Comparison of ENCODE assay signal across 11 cellular contexts in the genomic region with DNA sequence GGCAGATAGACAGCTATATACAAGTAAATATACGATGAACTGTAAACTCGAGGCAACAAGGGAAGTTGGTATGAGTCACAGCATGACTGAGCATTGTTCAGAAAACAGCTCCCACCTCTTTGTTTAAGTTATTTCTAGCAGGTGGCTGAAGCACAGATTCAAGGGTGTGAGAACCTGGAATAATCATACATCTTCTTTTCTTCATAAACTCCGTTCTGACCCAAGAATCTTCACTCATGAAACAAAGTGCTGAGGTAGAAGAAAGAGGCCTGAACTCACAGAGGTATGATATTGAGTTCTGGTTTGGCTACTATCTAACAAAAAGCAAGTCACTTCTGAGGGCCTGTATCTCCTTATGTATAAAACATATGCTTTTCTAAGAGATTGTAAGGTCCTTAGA.
DNase-seq lines count a peak whose midpoint lies in the region; ATAC-seq, FAIRE-seq and TF ChIP-seq lines count a peak whose summit lies in the region.
"Had no signal": no experiment of that assay in that cellular context is flagged by ENCODE, and none has a peak within 500 bp of the region (broad histone marks: within the 10 kb centered on the region; RNA-seq: fewer than 3 reads in every experiment).

No MANE protein-coding gene starts in this region.

- intact Hi-C loops in HCT116 (cut with micrococcal nuclease): no loop called here

- ATAC-seq in HCT116: peak; percentile 40
- ATAC-seq in GM19035 (IDR thresholded peaks at IDR 0.05; ENCODE audit: unreplicated experiment): no peak
- ATAC-seq in HG03378 (IDR thresholded peaks at IDR 0.05; ENCODE audit: unreplicated experiment): no peak

- no peak overlapping the region for H3K4me3 ChIP-seq in BLaER1 treated with 17β-estradiol and CSF1 and Interleukin-3, amounts not matched to agents 10 nM and 100 nM
- H3K4me3 ChIP-seq in HCT116 (replicated peaks in 1 of 2; ENCODE audit: low read depth in 1 of 2, low read length in 2 of 2) (no peak overlapping the region; a peak in 2 of 4 replicates), foreskin fibroblast (ENCODE audit: low read depth in 1 of 2, low read length in 2 of 2) (no peak overlapping the region)

- TF ChIP-seq CTCF in HCT116 (IDR thresholded peaks at IDR 0.05 in 2 of 3, conservative IDR thresholded peaks at IDR 0.05 in 1 of 3; ENCODE audit: borderline replicate concordance in 1 of 3, insufficient read depth in 1 of 3, low read depth in 2 of 3, low read length in 2 of 3) (no peak), foreskin fibroblast (IDR thresholded peaks at IDR 0.05; ENCODE audit: low read depth, low read length) (no peak), D721Med (IDR thresholded peaks at IDR 0.05; ENCODE audit: insufficient read depth, missing control alignments) (no peak)

- H2AFZ ChIP-seq in HCT116 (ENCODE audit: low read depth, low read length, poor library complexity, severe bottlenecking): no peak overlapping the region

- no peaks in the 10 kb centered on the region for H3K36me3 ChIP-seq in BLaER1 treated with 17β-estradiol and CSF1 and Interleukin-3, amounts not matched to agents 10 nM and 100 nM
- peaks cover 0 to 8% of the 10 kb centered on the region in 2 experiments; a peak in 2 of 4 replicates for H3K36me3 ChIP-seq in HCT116 (ENCODE audit: control insufficient read depth in 1 of 2, insufficient read depth in 2 of 2, low read length in 2 of 2)

- peak overlapping the region in 1 of 11 experiments; percentile 21; a peak in 1 of 22 replicates for H3K9ac ChIP-seq in BLaER1 treated with 17β-estradiol and CSF1 and Interleukin-3, amounts not matched to agents 10 nM and 100 nM
- peak overlapping the region; percentile 54 for H3K9ac ChIP-seq in HCT116 (ENCODE audit: low read length)

- no peaks in the 10 kb centered on the region for H3K27me3 ChIP-seq in BLaER1 treated with 17β-estradiol and CSF1 and Interleukin-3, amounts not matched to agents 10 nM and 100 nM
- H3K27me3 ChIP-seq in HCT116 (ENCODE audit: insufficient read depth, low read length): no peaks in the 10 kb centered on the region

- no peak for TF ChIP-seq POLR2A in HCT116 (IDR thresholded peaks at IDR 0.05; ENCODE audit: borderline replicate concordance, extremely low read depth, insufficient read depth, insufficient read length)

- H3K27ac ChIP-seq in BLaER1 treated with 17β-estradiol and CSF1 and Interleukin-3, amounts not matched to agents 10 nM and 100 nM: peak overlapping the region in 8 of 11 experiments; percentile 42 to 83 (median 62); a peak in 14 of 22 replicates
- H3K27ac ChIP-seq in HCT116 (ENCODE audit: low read depth, low read length): peak overlapping the region; percentile 87
- H3K27ac ChIP-seq: C4-2B had no signal

- H3K4me2 ChIP-seq in BLaER1 treated with 17β-estradiol and CSF1 and Interleukin-3, amounts not matched to agents 10 nM and 100 nM: peak overlapping the region in 7 of 11 experiments; percentile 35 to 86 (median 78); a peak in 13 of 22 replicates
- peak overlapping the region; percentile 46 for H3K4me2 ChIP-seq in HCT116 (ENCODE audit: low read length)

- peaks cover 14% of the 10 kb centered on the region for H3K79me2 ChIP-seq in HCT116 (ENCODE audit: insufficient read depth, low read length)

- no peaks in the 10 kb centered on the region for H4K20me1 ChIP-seq in BLaER1 treated with 17β-estradiol and CSF1 and Interleukin-3, amounts not matched to agents 10 nM and 100 nM
- H4K20me1 ChIP-seq in HCT116 (ENCODE audit: insufficient read depth): no peaks in the 10 kb centered on the region

- CTCF ChIA-PET in HCT116 (lab: Charles Lee): interaction anchor here (1.5 kb wide), 1 partner anchor 365 kb away, joined by 3 read pairs; no protein-coding TSS in a partner anchor

- POLR2A ChIA-PET in HCT116 (lab: Charles Lee): interaction anchor here (1.0 to 5.7 kb wide), 7 partner anchors 10 to 402 kb away, joined by 3 to 86 read pairs (median 7); a partner anchor contains a TSS

- RAD21 ChIA-PET in HCT116 (lab: Charles Lee; ENCODE audit: low non-redundant PET in 1 of 2, low total read pairs in 2 of 2, uncharacterized antibody in 2 of 2, unreplicated experiment in 2 of 2): no interaction called here

- no peak for FAIRE-seq in D721Med (lab: Jason Lieb, UNC)

- peaks cover 0 to 3% (median 0%) of the 10 kb centered on the region in 11 experiments; a peak in 1 of 22 replicates for H3K9me3 ChIP-seq in BLaER1 treated with 17β-estradiol and CSF1 and Interleukin-3, amounts not matched to agents 10 nM and 100 nM (replicated peaks in 1 of 11)
- H3K9me3 ChIP-seq in HCT116 (ENCODE audit: control insufficient read depth in 1 of 2, insufficient read depth in 1 of 2, low read depth in 1 of 2, low read length in 2 of 2): peaks cover 0 to 8% of the 10 kb centered on the region in 2 experiments; a peak in 1 of 4 replicates

- no peaks in the 10 kb centered on the region for H3K9me2 ChIP-seq in HCT116 (ENCODE audit: insufficient read depth)

- no TSS peak for BruUV-seq in HCT116 (replicated peaks; lab: Mats Ljungman, UMichigan)

- TF ChIP-seq RAD21 in HCT116 (IDR thresholded peaks at IDR 0.05; ENCODE audit: low read depth): no peak

- DNase-seq in HCT116 (ENCODE audit: low read depth, low spot score) (peak; percentile 71), RPMI7951 (ENCODE audit: low read depth) (peak; percentile 48), foreskin fibroblast (peak; percentile 29 to 57), germinal center (ENCODE audit: low spot score) (no peak), D721Med (ENCODE audit: insufficient read length, low spot score) (no peak)
- DNase-seq: head of caudate nucleus, mesendoderm had no signal

- H3K4me1 ChIP-seq in BLaER1 treated with 17β-estradiol and CSF1 and Interleukin-3, amounts not matched to agents 10 nM and 100 nM: peaks cover 20 to 46% (median 41%) of the 10 kb centered on the region in 10 experiments
- H3K4me1 ChIP-seq in HCT116 (ENCODE audit: control insufficient read depth in 1 of 2, insufficient read depth in 2 of 2, low read length in 2 of 2): peaks cover 71 to 77% of the 10 kb centered on the region in 2 experiments

TF ChIP-seq in HCT116, 20 proteins besides CTCF, POLR2A, EP300 and RAD21 (continues in another document):
- no peak for TF ChIP-seq EGR1 (IDR thresholded peaks at IDR 0.05; ENCODE audit: low read depth)
- no peak for TF ChIP-seq SRF (IDR thresholded peaks at IDR 0.05; ENCODE audit: low read depth)
- no peak for TF ChIP-seq ZNF274 (IDR thresholded peaks at IDR 0.05; ENCODE audit: low read depth, low read length)
- no peak for TF ChIP-seq ELF1 (IDR thresholded peaks at IDR 0.05; ENCODE audit: borderline replicate concordance, low read depth)
- TF ChIP-seq EZH2 (IDR thresholded peaks at IDR 0.05): no peak
- TF ChIP-seq ZFX (IDR thresholded peaks at IDR 0.05): no peak
- no peak for TF ChIP-seq CEBPB (IDR thresholded peaks at IDR 0.05; ENCODE audit: low read depth)
- TF ChIP-seq, protein P1, sequence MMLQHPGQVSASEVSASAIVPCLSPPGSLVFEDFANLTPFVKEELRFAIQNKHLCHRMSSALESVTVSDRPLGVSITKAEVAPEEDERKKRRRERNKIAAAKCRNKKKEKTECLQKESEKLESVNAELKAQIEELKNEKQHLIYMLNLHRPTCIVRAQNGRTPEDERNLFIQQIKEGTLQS (IDR thresholded peaks at IDR 0.05): no peak
- no peak for TF ChIP-seq YY1 (IDR thresholded peaks at IDR 0.05; ENCODE audit: extremely low read depth, insufficient replicate concordance, low read depth, low read length)
- no peak for TF ChIP-seq SIN3A (IDR thresholded peaks at IDR 0.05; ENCODE audit: low read depth)
- TF ChIP-seq CBX3 (IDR thresholded peaks at IDR 0.05; ENCODE audit: low read depth): peak; percentile 81; the same call in 1 of the 2 replicates
- TF ChIP-seq FOSL1 (IDR thresholded peaks at IDR 0.05; ENCODE audit: low read depth): peak; percentile 77
- TF ChIP-seq, protein P2, sequence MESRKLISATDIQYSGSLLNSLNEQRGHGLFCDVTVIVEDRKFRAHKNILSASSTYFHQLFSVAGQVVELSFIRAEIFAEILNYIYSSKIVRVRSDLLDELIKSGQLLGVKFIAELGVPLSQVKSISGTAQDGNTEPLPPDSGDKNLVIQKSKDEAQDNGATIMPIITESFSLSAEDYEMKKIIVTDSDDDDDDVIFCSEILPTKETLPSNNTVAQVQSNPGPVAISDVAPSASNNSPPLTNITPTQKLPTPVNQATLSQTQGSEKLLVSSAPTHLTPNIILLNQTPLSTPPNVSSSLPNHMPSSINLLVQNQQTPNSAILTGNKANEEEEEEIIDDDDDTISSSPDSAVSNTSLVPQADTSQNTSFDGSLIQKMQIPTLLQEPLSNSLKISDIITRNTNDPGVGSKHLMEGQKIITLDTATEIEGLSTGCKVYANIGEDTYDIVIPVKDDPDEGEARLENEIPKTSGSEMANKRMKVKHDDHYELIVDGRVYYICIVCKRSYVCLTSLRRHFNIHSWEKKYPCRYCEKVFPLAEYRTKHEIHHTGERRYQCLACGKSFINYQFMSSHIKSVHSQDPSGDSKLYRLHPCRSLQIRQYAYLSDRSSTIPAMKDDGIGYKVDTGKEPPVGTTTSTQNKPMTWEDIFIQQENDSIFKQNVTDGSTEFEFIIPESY (IDR thresholded peaks at IDR 0.05; ENCODE audit: extremely low read depth, insufficient replicate concordance, low read length): no peak
- TF ChIP-seq JUND (IDR thresholded peaks at IDR 0.05): peak; percentile 77
- TF ChIP-seq TCF7L2 (IDR thresholded peaks at IDR 0.05; ENCODE audit: borderline replicate concordance, extremely low read depth, insufficient read depth, insufficient read length): no peak
- no peak for TF ChIP-seq EZH2phosphoT487 (IDR thresholded peaks at IDR 0.05; ENCODE audit: borderline replicate concordance)

Comparison
In these comparisons a context has a peak if more than half of its experiments do, and no peak if none do; other contexts are left out.
1. DNase-seq: peak in HCT116 (single experiment), RPMI7951 (single experiment) and foreskin fibroblast (2 of 2); none in germinal center (single experiment) and D721Med (single experiment).